Comparison of ENCODE assay signal across 18 cellular contexts in genomic region chr6:150560884-150561219, GRCh38. TPM values are rescaled to one million over a fixed set of nuclear protein-coding genes. Genes with fewer than 3 reads are reported as not detected.
DNase-seq lines count a peak whose midpoint lies in the region; ATAC-seq and TF ChIP-seq lines count a peak whose summit lies in the region.
"Had no signal": no experiment of that assay in that cellular context is flagged by ENCODE, and none has a peak within 500 bp of the region (broad histone marks: within the 10 kb centered on the region; RNA-seq: fewer than 3 reads in every experiment).

No MANE protein-coding gene starts in this region.

- peak overlapping the region; percentile 67 for H2AFZ ChIP-seq in mammary epithelial cell (ENCODE audit: low read depth, low read length)

- in situ Hi-C loops in mammary epithelial cell (cut with MboI; ENCODE audit: low sequenced_read_pairs in 2 of 2), result no loop called here

- no peak for TF ChIP-seq CTCF in MCF 10A (IDR thresholded peaks at IDR 0.05; ENCODE audit: unreplicated experiment)
- TF ChIP-seq CTCF in breast epithelium (IDR thresholded peaks at IDR 0.05), result no peak
- no peak for TF ChIP-seq CTCF in mammary epithelial cell (conservative IDR thresholded peaks at IDR 0.05 in 1 of 2, IDR thresholded peaks at IDR 0.05 in 1 of 2; ENCODE audit: extremely low read depth in 1 of 2, insufficient read depth in 1 of 2, low read depth in 1 of 2, low read length in 2 of 2)
- no peak for TF ChIP-seq CTCF in glutamatergic neuron (IDR thresholded peaks at IDR 0.05; ENCODE audit: partially characterized antibody, unreplicated experiment)

- intact Hi-C loops in MCF 10A (cut with micrococcal nuclease), result no loop called here
- intact Hi-C loops in breast epithelium (cut with DNase I; ENCODE audit: low total_unique reads), result no loop called here
- intact Hi-C loops in mammary epithelial cell (cut with micrococcal nuclease), result no loop called here

- BruUV-seq in MCF 10A (replicated peaks; lab: Mats Ljungman, UMichigan) (no TSS peak), mammary epithelial cell (replicated peaks; lab: Mats Ljungman, UMichigan) (no TSS peak)

- DNase-seq in MCF 10A (ENCODE audit: unreplicated experiment) (peak; percentile 8), breast epithelium (ENCODE audit: low spot score in 2 of 2) (no peak), mammary epithelial cell (no peak), NCI-H524 treated with DMSO at 0.1 percent for 48 hours (lab: John Stamatoyannopoulos, UW) (no peak), glutamatergic neuron (no peak)
- DNase-seq in natural killer cell treated with Interleukin-12 subunit alpha and Interleukin-12 subunit beta and Interleukin-15 and Interleukin-18, amount 100 ng/mL, for 72 hours (ENCODE audit: low spot score), result no peak
- DNase-seq: AML-193; CD4-positive, alpha-beta memory T cell; DMS79 treated with DMSO at 0.1 percent for 48 hours; GF-D8; GOT3; H7 had no signal

- no peaks in the 10 kb centered on the region for H3K9me3 ChIP-seq in breast epithelium
- H3K9me3 ChIP-seq in mammary epithelial cell (replicated peaks; ENCODE audit: insufficient read depth, low read length), result no peaks in the 10 kb centered on the region
- H3K9me3 ChIP-seq in esophagus (ENCODE audit: control insufficient read depth in 2 of 2, insufficient read depth in 1 of 2, low read depth in 1 of 2, low read length in 1 of 2), result no peaks in the 10 kb centered on the region
- H3K9me3 ChIP-seq: A549 had no signal

- 28% methylated on average over 6 of the region's 6 CpGs for WGBS in mammary epithelial cell (ENCODE audit: low coverage, missing lambda C conversion rate)
- 80 to 81% methylated on average over 6 of the region's 6 CpGs for WGBS in esophagus, 2 donors

- H3K27me3 Mint-ChIP-seq in MCF 10A (ENCODE audit: insufficient read depth, unreplicated experiment) (no peaks in the 10 kb centered on the region), glutamatergic neuron (ENCODE audit: unreplicated experiment) (no peaks in the 10 kb centered on the region)
- peaks cover 10 to 53% of the 10 kb centered on the region in 2 donors for H3K27me3 Mint-ChIP-seq in natural killer cell treated with Interleukin-12 subunit alpha and Interleukin-12 subunit beta and Interleukin-15 and Interleukin-18, amount 100 ng/mL, for 72 hours

- H3K4me1 ChIP-seq in breast epithelium (no peaks in the 10 kb centered on the region), mammary epithelial cell (ENCODE audit: insufficient read depth, low read length) (peaks cover 11% of the 10 kb centered on the region), esophagus (ENCODE audit: control insufficient read depth in 2 of 2, insufficient read depth in 2 of 2, low read length in 1 of 2) (no peaks in the 10 kb centered on the region)
- H3K4me1 ChIP-seq: A549, BLaER1 had no signal

- TF ChIP-seq POLR2A in breast epithelium (IDR thresholded peaks at IDR 0.05), result no peak

- no peaks in the 10 kb centered on the region for H4K20me1 ChIP-seq in mammary epithelial cell (ENCODE audit: insufficient read depth, low read length)
- H4K20me1 ChIP-seq: BLaER1 had no signal

- H3K79me2 ChIP-seq in mammary epithelial cell (ENCODE audit: insufficient read depth, low read length), result no peaks in the 10 kb centered on the region

- H3K27ac Mint-ChIP-seq in MCF 10A (ENCODE audit: low read depth, unreplicated experiment) (no peak overlapping the region), glutamatergic neuron (ENCODE audit: unreplicated experiment) (no peak overlapping the region)
- H3K27ac Mint-ChIP-seq in natural killer cell treated with Interleukin-12 subunit alpha and Interleukin-12 subunit beta and Interleukin-15 and Interleukin-18, amount 100 ng/mL, for 72 hours, result no peak overlapping the region
- H3K27ac Mint-ChIP-seq: CD14-positive monocyte; CD4-positive, alpha-beta memory T cell had no signal

- H3K4me1 Mint-ChIP-seq in MCF 10A (ENCODE audit: insufficient read depth, unreplicated experiment), result peaks cover 10% of the 10 kb centered on the region
- H3K4me1 Mint-ChIP-seq in natural killer cell treated with Interleukin-12 subunit alpha and Interleukin-12 subunit beta and Interleukin-15 and Interleukin-18, amount 100 ng/mL, for 72 hours (ENCODE audit: low read depth in 2 of 2), result no peaks in the 10 kb centered on the region
- peaks cover 3% of the 10 kb centered on the region for H3K4me1 Mint-ChIP-seq in glutamatergic neuron (ENCODE audit: low read depth, unreplicated experiment)
- H3K4me1 Mint-ChIP-seq: CD14-positive monocyte; CD4-positive, alpha-beta memory T cell had no signal

- H3K4me3 Mint-ChIP-seq in MCF 10A (ENCODE audit: unreplicated experiment), result no peak overlapping the region
- no peak overlapping the region for H3K4me3 Mint-ChIP-seq in natural killer cell treated with Interleukin-12 subunit alpha and Interleukin-12 subunit beta and Interleukin-15 and Interleukin-18, amount 100 ng/mL, for 72 hours
- no peak overlapping the region for H3K4me3 Mint-ChIP-seq in glutamatergic neuron (ENCODE audit: unreplicated experiment)
- H3K4me3 Mint-ChIP-seq: CD14-positive monocyte; CD4-positive, alpha-beta memory T cell had no signal

- H3K36me3 Mint-ChIP-seq in MCF 10A (ENCODE audit: insufficient read depth, unreplicated experiment) (no peaks in the 10 kb centered on the region), glutamatergic neuron (ENCODE audit: unreplicated experiment) (no peaks in the 10 kb centered on the region)
- no peaks in the 10 kb centered on the region for H3K36me3 Mint-ChIP-seq in natural killer cell treated with Interleukin-12 subunit alpha and Interleukin-12 subunit beta and Interleukin-15 and Interleukin-18, amount 100 ng/mL, for 72 hours
- H3K36me3 Mint-ChIP-seq: CD14-positive monocyte; CD4-positive, alpha-beta memory T cell had no signal

- CTCF ChIA-PET in MCF 10A (lab: Yijun Ruan, JAX) (no interaction called here), mammary epithelial cell (lab: Charles Lee; ENCODE audit: low non-redundant PET) (no interaction called here)

- no peaks in the 10 kb centered on the region for H3K9me3 Mint-ChIP-seq in MCF 10A (ENCODE audit: unreplicated experiment)
- H3K9me3 Mint-ChIP-seq in natural killer cell treated with Interleukin-12 subunit alpha and Interleukin-12 subunit beta and Interleukin-15 and Interleukin-18, amount 100 ng/mL, for 72 hours, result no peaks in the 10 kb centered on the region
- no peaks in the 10 kb centered on the region for H3K9me3 Mint-ChIP-seq in glutamatergic neuron (ENCODE audit: unreplicated experiment)

- H3K9ac ChIP-seq in mammary epithelial cell (ENCODE audit: insufficient read depth, low read length), result peak overlapping the region; percentile 14
- H3K9ac ChIP-seq: BLaER1 had no signal

- POLR2A ChIA-PET in MCF 10A (lab: Yijun Ruan, JAX), result no interaction called here

- H3K27me3 ChIP-seq in breast epithelium, result no peaks in the 10 kb centered on the region
- no peaks in the 10 kb centered on the region for H3K27me3 ChIP-seq in mammary epithelial cell (ENCODE audit: insufficient read depth, low read length)
- H3K27me3 ChIP-seq in esophagus (ENCODE audit: control insufficient read depth in 1 of 2, insufficient read depth in 2 of 2, low read length in 2 of 2), result no peaks in the 10 kb centered on the region
- H3K27me3 ChIP-seq: BLaER1 had no signal

- H3K36me3 ChIP-seq in breast epithelium (no peaks in the 10 kb centered on the region), mammary epithelial cell (ENCODE audit: insufficient read depth, low read length) (no peaks in the 10 kb centered on the region), esophagus (ENCODE audit: control insufficient read depth in 2 of 2, insufficient read depth in 2 of 2, low read length in 1 of 2) (no peaks in the 10 kb centered on the region)
- H3K36me3 ChIP-seq: BLaER1 had no signal

- no peak overlapping the region for H3K4me3 ChIP-seq in breast epithelium
- no peak overlapping the region for H3K4me3 ChIP-seq in mammary epithelial cell (replicated peaks in 1 of 3; ENCODE audit: insufficient read depth in 1 of 3, low read depth in 2 of 3, low read length in 3 of 3)
- no peak overlapping the region for H3K4me3 ChIP-seq in esophagus (ENCODE audit: low read depth in 1 of 2, low read length in 2 of 2)
- H3K4me3 ChIP-seq: A549, BLaER1 had no signal

- H3K27ac ChIP-seq in breast epithelium (peak overlapping the region in 1 of 2 donors; percentile 32), mammary epithelial cell (ENCODE audit: insufficient read depth, low read depth, low read length) (peak overlapping the region; percentile 82), esophagus (ENCODE audit: low read depth in 2 of 2, low read length in 1 of 2) (peak overlapping the region; percentile 49 to 74)
- H3K27ac ChIP-seq: 22Rv1, A549, BLaER1 had no signal

- no peak for ATAC-seq in natural killer cell treated with Interleukin-12 subunit alpha and Interleukin-12 subunit beta and Interleukin-15 and Interleukin-18, amount 100 ng/mL, for 72 hours
- ATAC-seq: A549, HepG2 had no signal

- dilution Hi-C loops in mammary epithelial cell (cut with HindIII; ENCODE audit: low sequenced_read_pairs), result no loop called here

- H3K4me2 ChIP-seq in mammary epithelial cell (ENCODE audit: insufficient read depth, low read depth, low read length), result peak overlapping the region; percentile 53
- H3K4me2 ChIP-seq: A549, BLaER1 had no signal

RNA-seq across cellular contexts. Expression of gene PLEKHG1, which starts 38.8 kb away (rescaled TPM):
- total RNA-seq in MCF 10A (2022) (11.6 and 16.8 TPM in 2 replicates), breast epithelium (10 to 100 TPM; 26.4 to 77.0 (median 40.2) TPM), mammary epithelial cell (10 to 100 TPM; 35.3 to 63.2 TPM), glutamatergic neuron (ENCODE audit: unreplicated experiment) (7.3 TPM)
- polyA plus RNA-seq in mammary epithelial cell (8.6 TPM), esophagus (1 to 10 TPM; 5.7 to 8.1 TPM)
- polyA minus RNA-seq in mammary epithelial cell, result 37.3 TPM
- total RNA-seq in natural killer cell treated with Interleukin-12 subunit alpha and Interleukin-12 subunit beta and Interleukin-15 and Interleukin-18, amount 100 ng/mL, for 72 hours, result 1 to 10 TPM in 1 of 2 donors, under 1 TPM in 1; 0.29 to 3.3 TPM
